13 cellular contexts compared by ENCODE assay signal in genomic region chr1:28173980-28174297, GRCh38. TPM values are rescaled to one million over a fixed set of nuclear protein-coding genes. Genes with fewer than 3 reads are reported as not detected.
DNase-seq lines count a peak whose midpoint lies in the region; ATAC-seq, FAIRE-seq and TF ChIP-seq lines count a peak whose summit lies in the region.
"Had no signal": no experiment of that assay in that cellular context is flagged by ENCODE, and none has a peak within 500 bp of the region (broad histone marks: within the 10 kb centered on the region; RNA-seq: fewer than 3 reads in every experiment).

No MANE protein-coding gene starts in this region.

- peaks cover 55% of the 10 kb centered on the region for H3K4me1 ChIP-seq in KMS-11 (ENCODE audit: low read depth, poor library complexity, severe bottlenecking)
- H3K4me1 ChIP-seq in right lobe of liver, result no peaks in the 10 kb centered on the region
- H3K4me1 ChIP-seq in subcutaneous abdominal adipose tissue (ENCODE audit: control insufficient read depth in 5 of 5, insufficient read depth in 5 of 5, low read length in 5 of 5), result peaks cover 6 to 37% (median 20%) of the 10 kb centered on the region in 5 donors

- no peaks in the 10 kb centered on the region for H3K79me2 ChIP-seq in KMS-11 (ENCODE audit: insufficient read depth, low read depth)

- H3K27ac ChIP-seq in KMS-11 (no peak overlapping the region), right lobe of liver (peak overlapping the region in 2 of 3 donors; percentile 24 to 70), subcutaneous abdominal adipose tissue (ENCODE audit: low read depth, low read length) (peak overlapping the region; percentile 30)

- H4K20me1 ChIP-seq in KMS-11 (ENCODE audit: insufficient read depth), result no peaks in the 10 kb centered on the region

- no peak overlapping the region for H3K4me3 ChIP-seq in KMS-11 (IDR thresholded peaks at IDR 0.05; ENCODE audit: insufficient read depth, low read depth, low read length)
- no peak overlapping the region for H3K4me3 ChIP-seq in bronchial epithelial cell (ENCODE audit: low read depth, low read length)
- peak overlapping the region in 1 of 3 donors; percentile 16 for H3K4me3 ChIP-seq in right lobe of liver
- peak overlapping the region in 3 of 5 donors; percentile 41 to 57 (median 42) for H3K4me3 ChIP-seq in subcutaneous abdominal adipose tissue (ENCODE audit: low read depth in 1 of 5, low read length in 5 of 5)
- H3K4me3 ChIP-seq: lung had no signal

- DNase-seq in bronchial epithelial cell (ENCODE audit: low read depth), result no peak
- DNase-seq in right lobe of liver, result no peak
- no peak for DNase-seq in dedifferentiated amniotic fluid mesenchymal stem cell (ENCODE audit: extremely low spot score)
- no peak for DNase-seq in NCI-H526 treated with DMSO at 0.1 percent for 48 hours (lab: John Stamatoyannopoulos, UW)
- DNase-seq: activated CD4-positive, CD25-positive, alpha-beta regulatory T cell; activated gamma-delta T cell treated with Interleukin-2 at 50 U/mL for 16 hours; erythroblast; NCI-H1694 treated with DMSO at 0.1 percent for 48 hours; PC-3 had no signal

- 70% methylated on average over 2 of the region's 5 CpGs for WGBS in right lobe of liver (ENCODE audit: insufficient coverage, low coverage, low lambda C conversion rate, missing lambda C conversion rate)

- no peak overlapping the region for H2AFZ ChIP-seq in KMS-11 (ENCODE audit: low read depth)

- TF ChIP-seq CTCF in KMS-11 (conservative IDR thresholded peaks at IDR 0.05; ENCODE audit: low read depth, low read length) (no peak), bronchial epithelial cell (IDR thresholded peaks at IDR 0.05; ENCODE audit: insufficient read depth, low read length, severe bottlenecking) (no peak), right lobe of liver (IDR thresholded peaks at IDR 0.05) (no peak)

- peak; percentile 79 for FAIRE-seq in bronchial epithelial cell (lab: Jason Lieb, UNC)

- intact Hi-C loops in right lobe of liver (cut with DNase I), result no loop called here

- peak overlapping the region; percentile 38; the same call in 1 of the 2 replicates for H3K4me2 ChIP-seq in KMS-11

- TF ChIP-seq POLR2A in right lobe of liver (IDR thresholded peaks at IDR 0.05), result no peak

- H3K9ac ChIP-seq in KMS-11 (no peak overlapping the region), subcutaneous abdominal adipose tissue (ENCODE audit: low read length in 5 of 5) (peak overlapping the region in 2 of 5 donors; percentile 6 to 17)

- peak in 2 of 4 donors; percentile 14 to 19 for ATAC-seq in right lobe of liver
- no peak for ATAC-seq in HG03378 (IDR thresholded peaks at IDR 0.05; ENCODE audit: unreplicated experiment)
- ATAC-seq: PC-3 had no signal

- H3K9me3 ChIP-seq in right lobe of liver (no peaks in the 10 kb centered on the region), subcutaneous abdominal adipose tissue (ENCODE audit: control insufficient read depth in 5 of 5, low read length in 5 of 5) (no peaks in the 10 kb centered on the region)

- no peaks in the 10 kb centered on the region for H3K27me3 ChIP-seq in KMS-11 (ENCODE audit: insufficient read depth, low read depth)
- no peaks in the 10 kb centered on the region for H3K27me3 ChIP-seq in bronchial epithelial cell (ENCODE audit: control insufficient read depth, insufficient read depth, low read length)
- H3K27me3 ChIP-seq in right lobe of liver, result no peaks in the 10 kb centered on the region
- peaks cover 0 to 9% (median 6%) of the 10 kb centered on the region in 5 donors for H3K27me3 ChIP-seq in subcutaneous abdominal adipose tissue (ENCODE audit: control insufficient read depth in 5 of 5, insufficient read depth in 4 of 5, low read length in 5 of 5)

- H3K36me3 ChIP-seq in KMS-11 (ENCODE audit: insufficient read depth), result no peaks in the 10 kb centered on the region
- no peaks in the 10 kb centered on the region for H3K36me3 ChIP-seq in bronchial epithelial cell (ENCODE audit: control insufficient read depth, insufficient read depth, low read length)
- no peaks in the 10 kb centered on the region for H3K36me3 ChIP-seq in right lobe of liver
- no peaks in the 10 kb centered on the region for H3K36me3 ChIP-seq in subcutaneous abdominal adipose tissue (ENCODE audit: control insufficient read depth in 5 of 5, insufficient read depth in 5 of 5, low read length in 5 of 5)

RNA-seq across cellular contexts. Expression of gene PTAFR, which starts 2.6 kb away (rescaled TPM):
- total RNA-seq in bronchial epithelial cell (5.0 and 10.9 TPM in 2 replicates), right lobe of liver (1 to 10 TPM in 5 of 6 experiments, under 1 TPM in 1; 0.90 to 5.2 (median 1.9) TPM)

RNA-seq across cellular contexts. Expression of gene DNAJC8, which starts 58.9 kb away (rescaled TPM):
- total RNA-seq in bronchial epithelial cell (44.2 and 51.7 TPM in 2 replicates), right lobe of liver (10 to 100 TPM; 22.2 to 34.4 (median 28.2) TPM)

Comparison
In these comparisons a context has a peak if more than half of its experiments do, and no peak if none do; other contexts are left out.
1. H3K4me3 ChIP-seq: peak in subcutaneous abdominal adipose tissue (3 of 5); none in KMS-11 (single experiment) and bronchial epithelial cell (single experiment).